18 cellular contexts compared by ENCODE assay signal in the genomic region with DNA sequence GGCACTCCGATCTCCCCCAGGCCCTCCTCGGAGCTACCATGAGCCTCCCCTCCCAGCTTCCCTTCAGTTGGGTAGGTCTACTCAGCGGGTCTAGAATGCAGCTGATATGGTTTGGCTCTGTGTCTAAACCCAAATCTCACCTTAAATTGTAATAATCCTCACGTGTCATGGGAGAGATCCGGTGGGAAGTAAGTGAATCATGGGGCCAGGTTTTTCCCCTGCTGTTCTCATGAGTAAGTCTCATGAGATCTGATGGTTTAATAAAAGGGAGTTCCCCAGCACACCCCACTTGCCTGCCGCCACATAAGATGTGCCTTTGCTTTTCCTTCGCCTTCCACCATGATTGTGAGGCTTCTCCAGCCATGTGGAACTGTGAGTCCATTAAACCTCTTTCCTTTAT. TPM values are rescaled to one million over a fixed set of nuclear protein-coding genes. Genes with fewer than 3 reads are reported as not detected.
DNase-seq lines count a peak whose midpoint lies in the region; ATAC-seq, FAIRE-seq and TF ChIP-seq lines count a peak whose summit lies in the region.
"Had no signal": no experiment of that assay in that cellular context is flagged by ENCODE, and none has a peak within 500 bp of the region (broad histone marks: within the 10 kb centered on the region; RNA-seq: fewer than 3 reads in every experiment).

No MANE protein-coding gene starts in this region.

- H3K4me1 ChIP-seq in thymus (ENCODE audit: control insufficient read depth, insufficient read depth, low read length) (peaks cover 20% of the 10 kb centered on the region), sigmoid colon (peaks cover 0 to 12% (median 0%) of the 10 kb centered on the region in 4 donors)
- H3K4me1 ChIP-seq: upper lobe of right lung had no signal

- no peak for FAIRE-seq in RCC 7860 (lab: Jason Lieb, UNC)

- no peaks in the 10 kb centered on the region for H3K27me3 ChIP-seq in thymus (ENCODE audit: control insufficient read depth, insufficient read depth)
- no peaks in the 10 kb centered on the region for H3K27me3 ChIP-seq in sigmoid colon
- H3K27me3 ChIP-seq: cardiac muscle cell, upper lobe of right lung had no signal

- H3K36me3 Mint-ChIP-seq in activated naive CD4-positive, alpha-beta T cell treated with anti-CD3 and anti-CD28 coated beads, Interleukin-2, amount 50 U/mL, for 72 hours, result peaks cover 0 to 10% of the 10 kb centered on the region in 2 donors

- H3K36me3 ChIP-seq in thymus (ENCODE audit: control insufficient read depth, insufficient read depth), result no peaks in the 10 kb centered on the region
- H3K36me3 ChIP-seq in sigmoid colon, result no peaks in the 10 kb centered on the region
- H3K36me3 ChIP-seq: cardiac muscle cell, upper lobe of right lung had no signal

- 83% methylated on average over 7 of the region's 7 CpGs for WGBS in thymus
- WGBS in sigmoid colon, 2 donors, result 77 to 82% methylated on average over 7 of the region's 7 CpGs
- WGBS in lower leg skin, 2 donors, result 70 to 81% methylated on average over 7 of the region's 7 CpGs

- H3K9me3 ChIP-seq in thymus (ENCODE audit: control insufficient read depth), result no peaks in the 10 kb centered on the region
- H3K9me3 ChIP-seq in sigmoid colon, result no peaks in the 10 kb centered on the region
- H3K9me3 ChIP-seq: upper lobe of right lung had no signal

- peak in 1 of 2 donors; percentile 74 for ATAC-seq in activated naive CD4-positive, alpha-beta T cell treated with anti-CD3 and anti-CD28 coated beads, Interleukin-2, amount 50 U/mL, for 72 hours
- ATAC-seq in left ventricle myocardium superior, result no peak
- ATAC-seq: stimulated activated naive B cell treated with anti-CD40 and anti-IgM and Interleukin-4, amounts not matched to agents 10 μg/mL and 1 μg/mL and 100 μg/mL, for 72 hours; upper lobe of right lung had no signal

- H3K27ac ChIP-seq in thymus (ENCODE audit: low read depth) (peak overlapping the region; percentile 26), sigmoid colon (no peak overlapping the region)
- H3K27ac ChIP-seq: cardiac muscle cell, upper lobe of right lung had no signal

- TF ChIP-seq POLR2A in sigmoid colon (IDR thresholded peaks at IDR 0.05) (no peak), lower leg skin (IDR thresholded peaks at IDR 0.05) (no peak)

- no peaks in the 10 kb centered on the region for H3K9me3 Mint-ChIP-seq in activated naive CD4-positive, alpha-beta T cell treated with anti-CD3 and anti-CD28 coated beads, Interleukin-2, amount 50 U/mL, for 72 hours
- H3K9me3 Mint-ChIP-seq: CD8-positive, alpha-beta memory T cell; stimulated activated naive B cell treated with anti-CD40 and anti-IgM and Interleukin-4, amounts not matched to agents 10 μg/mL and 1 μg/mL and 100 μg/mL, for 72 hours had no signal

- no peak for DNase-seq in activated naive CD4-positive, alpha-beta T cell treated with anti-CD3 and anti-CD28 coated beads, Interleukin-2, amount 50 U/mL, for 72 hours (ENCODE audit: low spot score in 2 of 2)
- no peak for DNase-seq in activated naive CD4-positive, alpha-beta T cell (lab: John Stamatoyannopoulos, UW)
- DNase-seq in RCC 7860 (ENCODE audit: low spot score), result peak; percentile 25
- DNase-seq in epithelial cell of esophagus (ENCODE audit: low read depth), result peak; percentile 88
- no peak for DNase-seq in sigmoid colon
- DNase-seq in lower leg skin (ENCODE audit: low spot score in 2 of 2), result no peak
- no peak for DNase-seq in left ventricle myocardium superior
- DNase-seq: activated CD4-positive, alpha-beta T cell treated with anti-CD3 and anti-CD28 coated beads for 1 hour; CD8-positive, alpha-beta memory T cell; mesendoderm; MM.1S; NCI-H187; stimulated activated CD4-positive, alpha-beta T cell treated with anti-CD3 and anti-CD28 coated beads, Interleukin-12 subunit alpha, Interleukin-12 subunit beta, amount 100 ng/mL, for 4 hours; stimulated activated naive B cell treated with anti-CD40 and anti-IgM and Interleukin-4, amounts not matched to agents 10 μg/mL and 1 μg/mL and 100 μg/mL, for 72 hours; T1000; upper lobe of right lung had no signal

- no peak for TF ChIP-seq CTCF in epithelial cell of esophagus (IDR thresholded peaks at IDR 0.05; ENCODE audit: insufficient read depth, low read depth, low read length, missing control alignments)
- TF ChIP-seq CTCF in sigmoid colon (IDR thresholded peaks at IDR 0.05), result no peak
- TF ChIP-seq CTCF in lower leg skin (IDR thresholded peaks at IDR 0.05), result no peak

- intact Hi-C loops in sigmoid colon (cut with DNase I), result no loop called here
- intact Hi-C loops in lower leg skin (cut with DNase I; ENCODE audit: low total_unique reads), result no loop called here
- intact Hi-C loops in left ventricle myocardium superior (cut with micrococcal nuclease), result no loop called here

- H3K27ac Mint-ChIP-seq in activated naive CD4-positive, alpha-beta T cell treated with anti-CD3 and anti-CD28 coated beads, Interleukin-2, amount 50 U/mL, for 72 hours, result peak overlapping the region; percentile 50 to 65
- H3K27ac Mint-ChIP-seq: stimulated activated naive B cell treated with anti-CD40 and anti-IgM and Interleukin-4, amounts not matched to agents 10 μg/mL and 1 μg/mL and 100 μg/mL, for 72 hours had no signal

- H3K4me3 ChIP-seq in epithelial cell of esophagus (ENCODE audit: low read length), result no peak overlapping the region
- no peak overlapping the region for H3K4me3 ChIP-seq in thymus (ENCODE audit: low read length)
- no peak overlapping the region for H3K4me3 ChIP-seq in sigmoid colon
- no peak overlapping the region for H3K4me3 ChIP-seq in lower leg skin (ENCODE audit: low read depth, poor library complexity, severe bottlenecking)
- H3K4me3 ChIP-seq: cardiac muscle cell, upper lobe of right lung had no signal

- no peak for TF ChIP-seq EP300 in sigmoid colon (IDR thresholded peaks at IDR 0.05)

RNA-seq across cellular contexts. Expression of gene DOCK9, which starts 14.5 kb away (rescaled TPM):
- total RNA-seq in activated naive CD4-positive, alpha-beta T cell treated with anti-CD3 and anti-CD28 coated beads, Interleukin-2, amount 50 U/mL, for 72 hours, result 10 to 100 TPM; 32.4 to 60.5 TPM
- 34.0 TPM for polyA plus RNA-seq in thymus
- total RNA-seq in sigmoid colon, result 100 to 1,000 TPM in 1 of 4 donors, 10 to 100 TPM in 3; 60.4 to 126 (median 83.6) TPM
- 10 to 100 TPM; 10.8 to 34.1 (median 19.4) TPM for polyA plus RNA-seq in sigmoid colon
- 100 to 1,000 TPM; 189 to 292 (median 271) TPM for total RNA-seq in lower leg skin
- 39.6 TPM for total RNA-seq in left ventricle myocardium superior

Comparison
In these comparisons a context has a peak if more than half of its experiments do, and no peak if none do; other contexts are left out.
1. DNase-seq: peak in RCC 7860 (single experiment) and epithelial cell of esophagus (single experiment); none in activated naive CD4-positive, alpha-beta T cell treated with anti-CD3 and anti-CD28 coated beads, Interleukin-2, amount 50 U/mL, for 72 hours (0 of 2), activated naive CD4-positive, alpha-beta T cell (0 of 4), sigmoid colon (single experiment), lower leg skin (0 of 2) and left ventricle myocardium superior (single experiment).